ENCODE assay signal across 8 cellular contexts in genomic region chr2:208175069-208175842, GRCh38. TPM values are rescaled to one million over a fixed set of nuclear protein-coding genes. Genes with fewer than 3 reads are reported as not detected.
DNase-seq lines count a peak whose midpoint lies in the region; ATAC-seq lines count a peak whose summit lies in the region.

No MANE protein-coding gene starts in this region.

- ATAC-seq in GM19455 (IDR thresholded peaks at IDR 0.05; ENCODE audit: unreplicated experiment) (peak; percentile 98), HG03520 (IDR thresholded peaks at IDR 0.05; ENCODE audit: unreplicated experiment) (peak; percentile 97)

- DNase-seq in COR-L47 (lab: John Stamatoyannopoulos, UW) (peak; percentile 72), NCI-H526 treated with DMSO at 0.1 percent for 48 hours (lab: John Stamatoyannopoulos, UW) (peak; percentile 77), ecto neural progenitor cell (ENCODE audit: low spot score) (peak; percentile 71), lung microvascular endothelial cell (ENCODE audit: low read depth in 2 of 2) (peak; percentile 76 to 82)
- DNase-seq in activated CD4-positive, alpha-beta T cell treated with anti-CD3 and anti-CD28 coated beads, Interleukin-2, amount 50 U/mL, for 4 hours, result peak; percentile 44 to 46
- DNase-seq in stimulated activated CD8-positive, alpha-beta memory T cell treated with anti-CD3 and anti-CD28 coated beads, Interleukin-15, amount 100 ng/mL, for 24 hours (ENCODE audit: low read depth), result peak; percentile 6

RNA-seq across cellular contexts. Expression of gene CRYGA, which starts 11.9 kb away (rescaled TPM):
- total RNA-seq in lung microvascular endothelial cell, result not detected in 2 replicates

RNA-seq across cellular contexts. Expression of gene C2orf80, which starts 14.6 kb away (rescaled TPM):
- total RNA-seq in lung microvascular endothelial cell, result not detected in 2 replicates

RNA-seq across cellular contexts. Expression of gene CRYGB, which starts 29.3 kb away (rescaled TPM):
- total RNA-seq in lung microvascular endothelial cell, result not detected in 2 replicates

RNA-seq across cellular contexts. Expression of gene CRYGC, which starts 45.6 kb away (rescaled TPM):
- not detected in 2 replicates for total RNA-seq in lung microvascular endothelial cell

RNA-seq across cellular contexts. Expression of gene CRYGD, which starts 50.9 kb away (rescaled TPM):
- total RNA-seq in lung microvascular endothelial cell, result not detected in 2 replicates

Comparison
In these comparisons a context has a peak if more than half of its experiments do, and no peak if none do; other contexts are left out.
1. Peak in every context shown above with its lines: DNase-seq and ATAC-seq.
2. DNase-seq: peak in every context shown above with its lines; median percentile 79 in lung microvascular endothelial cell; 77 in NCI-H526 treated with DMSO at 0.1 percent for 48 hours; 72 in COR-L47; 71 in ecto neural progenitor cell; 45 in activated CD4-positive, alpha-beta T cell treated with anti-CD3 and anti-CD28 coated beads, Interleukin-2, amount 50 U/mL, for 4 hours; 6 in stimulated activated CD8-positive, alpha-beta memory T cell treated with anti-CD3 and anti-CD28 coated beads, Interleukin-15, amount 100 ng/mL, for 24 hours.